12 cellular contexts compared by ENCODE assay signal in the genomic region with DNA sequence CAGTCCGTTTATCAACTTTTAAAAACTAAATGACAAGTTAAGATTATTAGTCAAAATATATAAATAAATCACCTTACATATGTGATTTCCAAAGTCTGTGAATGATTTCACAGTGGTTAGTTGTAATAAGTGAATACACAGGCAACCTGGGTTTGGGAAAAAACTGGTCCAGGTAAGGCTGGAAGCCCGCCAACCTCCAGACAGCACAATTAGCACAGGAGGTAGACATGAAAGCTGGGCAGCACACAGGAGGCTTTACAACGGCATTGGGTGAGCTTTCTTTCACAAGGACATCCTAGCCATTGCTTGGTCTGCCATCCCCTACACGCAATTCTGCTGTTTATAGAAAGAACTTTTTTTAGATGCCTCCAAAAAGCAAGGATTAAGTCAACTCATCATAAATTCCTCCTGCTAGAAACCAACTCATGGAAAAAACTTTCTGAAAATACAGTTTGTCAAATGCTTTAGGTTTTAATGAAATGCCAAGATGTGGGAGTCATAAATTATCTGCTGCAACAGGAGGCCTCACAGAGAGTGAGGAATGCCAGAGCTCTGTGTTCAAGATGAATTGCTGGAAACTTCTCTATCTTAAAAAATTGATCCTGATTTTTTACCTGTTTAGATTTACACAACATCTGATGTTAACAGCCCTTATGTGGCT.
DNase-seq lines count a peak whose midpoint lies in the region; ATAC-seq and TF ChIP-seq lines count a peak whose summit lies in the region.
"Had no signal": no experiment of that assay in that cellular context is flagged by ENCODE, and none has a peak within 500 bp of the region (broad histone marks: within the 10 kb centered on the region; RNA-seq: fewer than 3 reads in every experiment).

No MANE protein-coding gene starts in this region.

- no peak overlapping the region for H4K91ac ChIP-seq in H9 (ENCODE audit: insufficient read length, low read depth, low read length)

- H3K27ac ChIP-seq in body of pancreas (no peak overlapping the region), H9 (ENCODE audit: insufficient read length, low read depth, low read length) (no peak overlapping the region)
- H3K27ac ChIP-seq: C4-2B had no signal

- H3K9me3 Mint-ChIP-seq in H9 (no peaks in the 10 kb centered on the region), CD14-positive monocyte (peaks cover 0 to 1% (median 0%) of the 10 kb centered on the region in 7 donors)
- H3K9me3 Mint-ChIP-seq: activated naive CD8-positive, alpha-beta T cell treated with anti-CD3 and anti-CD28 coated beads for 36 hours had no signal

- H3K4me3 ChIP-seq in body of pancreas = no peak overlapping the region

- no peak overlapping the region for H2BK120ac ChIP-seq in H9 (ENCODE audit: low read depth, low read length, poor library complexity, severe bottlenecking)

- no peak overlapping the region for H4K8ac ChIP-seq in H9 (replicated peaks; ENCODE audit: insufficient read length, low read depth, low read length)

- no peak overlapping the region for H3K4me2 ChIP-seq in H9 (ENCODE audit: insufficient read depth, insufficient read length, low read length)

- H3K9me3 ChIP-seq in body of pancreas = no peaks in the 10 kb centered on the region
- no peaks in the 10 kb centered on the region for H3K9me3 ChIP-seq in H9 (ENCODE audit: control insufficient read depth, low read depth, low read length)

- no peak overlapping the region for H2AFZ ChIP-seq in H9 (ENCODE audit: low read length)

- H4K20me1 ChIP-seq in H9 (ENCODE audit: control insufficient read depth, insufficient read depth, insufficient read length) = no peaks in the 10 kb centered on the region

- no peak overlapping the region for H3K4ac ChIP-seq in H9 (ENCODE audit: low read depth, low read length)

- H2BK20ac ChIP-seq in H9 (ENCODE audit: low read depth, low read length, poor library complexity, severe bottlenecking) = no peak overlapping the region

- H2BK15ac ChIP-seq in H9 (ENCODE audit: low read depth, low read length) = no peak overlapping the region

- intact Hi-C loops in body of pancreas (cut with DNase I) = no loop called here
- intact Hi-C loops in CD14-positive monocyte (cut with micrococcal nuclease) = no loop called here

- no peak overlapping the region for H3K56ac ChIP-seq in H9 (ENCODE audit: insufficient read length, low read depth, low read length)

- H3K79me1 ChIP-seq in H9 (ENCODE audit: insufficient read depth, low read depth, low read length, poor library complexity, severe bottlenecking) = no peaks in the 10 kb centered on the region

- peak; percentile 45 for ATAC-seq in body of pancreas
- ATAC-seq in GM21447 (IDR thresholded peaks at IDR 0.05; ENCODE audit: unreplicated experiment) = no peak

- DNase-seq in AG08396 (ENCODE audit: low spot score) (peak; percentile 31), HS-5 (ENCODE audit: low read depth) (peak; percentile 15), body of pancreas (peak; percentile 25 to 65 (median 44)), left kidney (ENCODE audit: low read depth, low spot score) (peak; percentile 21), H9 (no peak), CD14-positive monocyte (ENCODE audit: low spot score) (no peak), NCI-H2196 treated with DMSO at 0.1 percent for 48 hours (lab: John Stamatoyannopoulos, UW; ENCODE audit: unreplicated experiment) (no peak)
- DNase-seq: activated CD4-positive, alpha-beta T cell treated with anti-CD3 and anti-CD28 coated beads, Interleukin-2, amount 50 U/mL, for 1 hour; activated naive CD8-positive, alpha-beta T cell treated with anti-CD3 and anti-CD28 coated beads for 36 hours; stimulated activated naive CD4-positive, alpha-beta T cell had no signal

- H3K36me3 ChIP-seq in body of pancreas (replicated peaks in 1 of 2; ENCODE audit: insufficient read depth in 1 of 2, low read depth in 2 of 2) = no peaks in the 10 kb centered on the region

- no peak overlapping the region for H3K18ac ChIP-seq in H9 (ENCODE audit: insufficient read length, low read depth, low read length)

- H2AK5ac ChIP-seq in H9 (ENCODE audit: insufficient read length, low read length) = no peak overlapping the region

- no peak overlapping the region for H3K23ac ChIP-seq in H9 (ENCODE audit: insufficient read length, low read depth, low read length)

- no peaks in the 10 kb centered on the region for H3K23me2 ChIP-seq in H9 (ENCODE audit: insufficient read length, low read depth, low read length, poor library complexity, severe bottlenecking)

- WGBS in body of pancreas, 2 donors = 35 to 43% methylated on average over 4 of the region's 4 CpGs
- no CpG with 5 or more reads among the region's 4 CpGs for WGBS in H9 (ENCODE audit: extremely low coverage, insufficient read length, low lambda C conversion rate)

- no peak overlapping the region for H3T11ph ChIP-seq in H9 (ENCODE audit: low read length)

- H3K79me2 ChIP-seq in H9 (ENCODE audit: insufficient read depth, low read length) = no peaks in the 10 kb centered on the region

- no peak overlapping the region for H2BK5ac ChIP-seq in H9 (ENCODE audit: insufficient read length, low read length)

- H3K4me3 Mint-ChIP-seq in H9 (no peak overlapping the region), CD14-positive monocyte (no peak overlapping the region)
- H3K4me3 Mint-ChIP-seq: activated naive CD8-positive, alpha-beta T cell treated with anti-CD3 and anti-CD28 coated beads for 36 hours had no signal

- H3K27ac Mint-ChIP-seq in H9 (no peak overlapping the region; a peak in 1 of 7 replicates), CD14-positive monocyte (no peak overlapping the region)
- H3K27ac Mint-ChIP-seq: activated naive CD8-positive, alpha-beta T cell treated with anti-CD3 and anti-CD28 coated beads for 36 hours had no signal

- H4K5ac ChIP-seq in H9 (ENCODE audit: insufficient read length, low read depth, low read length) = no peak overlapping the region

- H3K27me3 ChIP-seq in body of pancreas (no peaks in the 10 kb centered on the region), H9 (ENCODE audit: insufficient read depth, low read length) (no peaks in the 10 kb centered on the region)

- no peak for TF ChIP-seq CTCF in body of pancreas (IDR thresholded peaks at IDR 0.05)
- no peak for TF ChIP-seq CTCF in H9 (conservative IDR thresholded peaks at IDR 0.05)
- no peak for TF ChIP-seq CTCF in CD14-positive monocyte (IDR thresholded peaks at IDR 0.05)

- TF ChIP-seq POLR2A in body of pancreas (IDR thresholded peaks at IDR 0.05) = no peak

- H3K36me3 Mint-ChIP-seq in H9 (ENCODE audit: insufficient read depth in 1 of 3, low read depth in 3 of 3) (no peaks in the 10 kb centered on the region), CD14-positive monocyte (no peaks in the 10 kb centered on the region)
- H3K36me3 Mint-ChIP-seq: activated naive CD8-positive, alpha-beta T cell treated with anti-CD3 and anti-CD28 coated beads for 36 hours had no signal

- H3K27me3 Mint-ChIP-seq in H9 (ENCODE audit: low read depth) (no peaks in the 10 kb centered on the region; the same call in none of the 2 replicates), CD14-positive monocyte (ENCODE audit: low read depth in 3 of 3) (peaks cover 7 to 11% (median 11%) of the 10 kb centered on the region in 3 donors)

- H3K9ac ChIP-seq in H9 (ENCODE audit: extremely low read depth, insufficient read length, low read length) = no peak overlapping the region

- no peaks in the 10 kb centered on the region for H3K4me1 ChIP-seq in body of pancreas
- no peaks in the 10 kb centered on the region for H3K4me1 ChIP-seq in H9 (ENCODE audit: insufficient read depth, low read length)

- no peak overlapping the region for H2BK12ac ChIP-seq in H9 (ENCODE audit: insufficient read length, low read depth, low read length)

- H3K4me1 Mint-ChIP-seq in H9 (no peaks in the 10 kb centered on the region), CD14-positive monocyte (no peaks in the 10 kb centered on the region)

- H3K14ac ChIP-seq in H9 (ENCODE audit: insufficient read depth, low read length) = no peak overlapping the region

Comparison
In these comparisons a context has a peak if more than half of its experiments do, and no peak if none do; other contexts are left out.
1. DNase-seq: peak in AG08396 (single experiment), HS-5 (single experiment), body of pancreas (4 of 4) and left kidney (single experiment); none in H9 (single experiment), CD14-positive monocyte (single experiment) and NCI-H2196 treated with DMSO at 0.1 percent for 48 hours (single experiment).